1 cellular context compared by ENCODE assay signal in the genomic region with DNA sequence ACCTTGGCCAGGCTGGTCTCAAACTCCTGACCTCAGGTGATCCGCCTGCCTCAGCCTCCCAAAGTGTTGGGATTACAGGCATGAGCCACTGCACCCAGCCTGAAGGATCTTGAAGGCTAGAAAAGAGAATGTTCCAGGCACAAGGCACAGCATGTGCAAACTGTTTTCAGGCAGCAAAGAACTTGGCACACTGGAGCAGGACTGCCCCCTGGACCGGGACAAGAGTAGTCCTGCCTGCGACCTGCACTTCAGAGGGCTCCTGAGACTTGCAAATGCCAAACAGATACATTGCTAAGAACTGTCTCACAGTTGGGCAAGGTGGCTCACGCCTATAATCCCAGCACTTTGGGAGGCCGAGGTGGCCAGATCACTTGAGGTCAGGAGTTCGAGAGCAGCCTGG.
TF ChIP-seq lines count a peak whose summit lies in the region.

No MANE protein-coding gene starts in this region.

TF ChIP-seq in HCT116, 20 proteins besides CTCF, POLR2A, EP300 and RAD21:
- TF ChIP-seq CBX3 (IDR thresholded peaks at IDR 0.05; ENCODE audit: low read depth): peak; percentile 40; the same call in 1 of the 2 replicates
TF ChIP-seq in HCT116: peak in this region for 1; not testable (repeated sequence) for 19.
